Comparison of ENCODE assay signal across 18 cellular contexts in genomic region chr11:65790104-65790901, GRCh38. TPM values are rescaled to one million over a fixed set of nuclear protein-coding genes. Genes with fewer than 3 reads are reported as not detected.
DNase-seq lines count a peak whose midpoint lies in the region; ATAC-seq and TF ChIP-seq lines count a peak whose summit lies in the region.
"Had no signal": no experiment of that assay in that cellular context is flagged by ENCODE, and none has a peak within 500 bp of the region (broad histone marks: within the 10 kb centered on the region; RNA-seq: fewer than 3 reads in every experiment).

No MANE protein-coding gene starts in this region.

- H3K9me3 ChIP-seq in PC-3 (ENCODE audit: low read length) (no peaks in the 10 kb centered on the region), trophoblast cell (ENCODE audit: insufficient read depth, low read depth, low read length) (peaks cover 7% of the 10 kb centered on the region)
- H3K9me3 ChIP-seq: ovary had no signal

- no peak overlapping the region for H2BK5ac ChIP-seq in trophoblast cell (ENCODE audit: low read depth, low read length, poor library complexity)

- no peaks in the 10 kb centered on the region for H3K9me3 Mint-ChIP-seq in endothelial cell (ENCODE audit: unreplicated experiment)
- H3K9me3 Mint-ChIP-seq in activated naive CD4-positive, alpha-beta T cell treated with anti-CD3 and anti-CD28 coated beads for 36 hours, result no peaks in the 10 kb centered on the region

- no peak overlapping the region for H3K4me3 Mint-ChIP-seq in endothelial cell (ENCODE audit: unreplicated experiment)
- no peak overlapping the region for H3K4me3 Mint-ChIP-seq in activated naive CD4-positive, alpha-beta T cell treated with anti-CD3 and anti-CD28 coated beads for 36 hours

- WGBS in trophoblast cell (ENCODE audit: extremely low coverage, insufficient coverage, insufficient read length), result no CpG with 5 or more reads among the region's 13 CpGs

- peaks cover 13% of the 10 kb centered on the region for H3K27me3 Mint-ChIP-seq in endothelial cell (ENCODE audit: unreplicated experiment)
- H3K27me3 Mint-ChIP-seq in activated naive CD4-positive, alpha-beta T cell treated with anti-CD3 and anti-CD28 coated beads for 36 hours (ENCODE audit: low read depth), result peaks cover 38% of the 10 kb centered on the region

- no peak overlapping the region for H4K8ac ChIP-seq in trophoblast cell (ENCODE audit: low read depth, low read length)

- no peak overlapping the region for H2AFZ ChIP-seq in PC-3 (ENCODE audit: low read length)
- H2AFZ ChIP-seq in trophoblast cell (ENCODE audit: insufficient read depth, low read length, poor library complexity), result no peak overlapping the region

- peaks cover 20% of the 10 kb centered on the region for H3K79me1 ChIP-seq in trophoblast cell (ENCODE audit: low read length)

- H3K79me2 ChIP-seq in PC-3 (ENCODE audit: low read length) (peaks cover 48% of the 10 kb centered on the region), trophoblast cell (ENCODE audit: control insufficient read depth, insufficient read depth, low read length, poor library complexity) (peaks cover 19% of the 10 kb centered on the region)

- H2BK12ac ChIP-seq in trophoblast cell (ENCODE audit: low read length), result no peak overlapping the region

- no peak overlapping the region for H3K18ac ChIP-seq in trophoblast cell (ENCODE audit: low read length)

- H3K9ac ChIP-seq in PC-3 (ENCODE audit: low read length) (no peak overlapping the region), trophoblast cell (ENCODE audit: low read length) (no peak overlapping the region)

- H2AK5ac ChIP-seq in trophoblast cell (ENCODE audit: low read length), result no peak overlapping the region

- peaks cover 71% of the 10 kb centered on the region for H3K4me1 ChIP-seq in PC-3 (ENCODE audit: insufficient read depth, low read length)
- peaks cover 17 to 35% of the 10 kb centered on the region in 2 experiments for H3K4me1 ChIP-seq in trophoblast cell (ENCODE audit: control insufficient read depth in 1 of 2, insufficient read depth in 2 of 2, low read length in 2 of 2)

- H3F3A ChIP-seq in PC-3 (ENCODE audit: low read length, unreplicated experiment), result no peaks in the 10 kb centered on the region

- H3K27me3 ChIP-seq in PC-3 (ENCODE audit: low read length), result no peaks in the 10 kb centered on the region; the same call in 1 of the 2 replicates
- H3K27me3 ChIP-seq in trophoblast cell (ENCODE audit: insufficient read depth, low read length), result peaks cover 15% of the 10 kb centered on the region

- BruUV-seq in PC-3 (replicated peaks; lab: Mats Ljungman, UMichigan), result no TSS peak

- no peak overlapping the region for H4K12ac ChIP-seq in trophoblast cell (ENCODE audit: low read depth, low read length)

- no peaks in the 10 kb centered on the region for H3K9me2 ChIP-seq in PC-3 (replicated peaks; ENCODE audit: low read length)

- no peak overlapping the region for H4K91ac ChIP-seq in trophoblast cell (ENCODE audit: low read depth, low read length)

- H3K14ac ChIP-seq in trophoblast cell (ENCODE audit: low read length), result no peak overlapping the region

- H3K4me3 ChIP-seq in PC-3 (ENCODE audit: low read length) (no peak overlapping the region), trophoblast cell (ENCODE audit: low read depth, low read length) (no peak overlapping the region)
- H3K4me3 ChIP-seq: ovary had no signal

- peaks cover 10% of the 10 kb centered on the region; the same call in 1 of the 2 replicates for H3K36me3 ChIP-seq in PC-3 (ENCODE audit: low read depth, low read length)
- peaks cover 28 to 31% of the 10 kb centered on the region in 2 experiments for H3K36me3 ChIP-seq in trophoblast cell (ENCODE audit: control insufficient read depth in 1 of 2, insufficient read depth in 2 of 2, low read length in 2 of 2)
- H3K36me3 ChIP-seq: ovary had no signal

- peak overlapping the region; percentile 48 for H3K27ac Mint-ChIP-seq in endothelial cell (ENCODE audit: unreplicated experiment)
- no peak overlapping the region for H3K27ac Mint-ChIP-seq in activated naive CD4-positive, alpha-beta T cell treated with anti-CD3 and anti-CD28 coated beads for 36 hours

- H3K4ac ChIP-seq in trophoblast cell (ENCODE audit: low read depth, low read length), result peak overlapping the region; percentile 0

- intact Hi-C loops in PC-3 (cut with micrococcal nuclease), result no loop called here
- intact Hi-C loops in activated naive CD4-positive, alpha-beta T cell treated with anti-CD3 and anti-CD28 coated beads for 36 hours (cut with micrococcal nuclease), result no loop called here

- no peak for DNase-seq in PC-3
- DNase-seq in endothelial cell (ENCODE audit: low spot score), result no peak
- DNase-seq in trophoblast cell, result no peak
- DNase-seq in NCI-H2227 (lab: John Stamatoyannopoulos, UW; ENCODE audit: unreplicated experiment), result no peak
- no peak for DNase-seq in activated naive CD4-positive, alpha-beta T cell treated with anti-CD3 and anti-CD28 coated beads for 36 hours
- DNase-seq: activated CD8-positive, alpha-beta memory T cell treated with anti-CD3 and anti-CD28 coated beads for 24 hours; amniotic stem cell; central memory CD4-positive, alpha-beta T cell; left ventricle myocardium superior; NCI-H2171; NCI-H82; ovary; stimulated activated CD4-positive, alpha-beta T cell treated with anti-CD3 and anti-CD28 coated beads, Interleukin-4, amount 100 ng/mL, for 24 hours had no signal

- H3K4me2 ChIP-seq in PC-3 (ENCODE audit: low read length), result peak overlapping the region; percentile 27
- no peak overlapping the region for H3K4me2 ChIP-seq in trophoblast cell (ENCODE audit: low read length)

- POLR2A ChIA-PET in PC-3 (lab: Charles Lee; ENCODE audit: unreplicated experiment), result no interaction called here

- ATAC-seq in PC-3 (no peak), HG02938 (IDR thresholded peaks at IDR 0.05; ENCODE audit: unreplicated experiment) (no peak), HG03565 (IDR thresholded peaks at IDR 0.05; ENCODE audit: unreplicated experiment) (no peak)
- ATAC-seq: left ventricle myocardium superior had no signal

- H3K27ac ChIP-seq in C4-2B, result peak overlapping the region; percentile 37; the same call in 1 of the 2 replicates
- H3K27ac ChIP-seq in PC-3 (ENCODE audit: low read length), result no peak overlapping the region
- H3K27ac ChIP-seq in trophoblast cell (ENCODE audit: low read depth, low read length), result no peak overlapping the region
- H3K27ac ChIP-seq: ovary had no signal

- H3K4me1 Mint-ChIP-seq in endothelial cell (ENCODE audit: unreplicated experiment), result no peaks in the 10 kb centered on the region
- H3K4me1 Mint-ChIP-seq in activated naive CD4-positive, alpha-beta T cell treated with anti-CD3 and anti-CD28 coated beads for 36 hours (ENCODE audit: low read depth), result peaks cover 16% of the 10 kb centered on the region

- CTCF ChIA-PET in PC-3 (lab: Charles Lee), result interaction anchor here (0.5 to 3.2 kb wide), 3 partner anchors 10 to 26 kb away, joined by 4 to 17 read pairs (median 4); partner anchors contain the start of gene AP5B1
- CTCF ChIA-PET in activated naive CD4-positive, alpha-beta T cell treated with anti-CD3 and anti-CD28 coated beads for 36 hours (lab: Charles Lee), result interaction anchor here (0.5 to 3.6 kb wide), 2 partner anchors 10 to 95 kb away, joined by 3 to 33 read pairs; partner anchors contain the start of gene AP5B1

- H3K23ac ChIP-seq in trophoblast cell (ENCODE audit: low read length), result no peak overlapping the region

- peaks cover 29% of the 10 kb centered on the region; the same call in 1 of the 2 replicates for H4K20me1 ChIP-seq in PC-3 (ENCODE audit: low read length)

- TF ChIP-seq CTCF in C4-2B (conservative IDR thresholded peaks at IDR 0.05) (no peak), PC-3 (conservative IDR thresholded peaks at IDR 0.05; ENCODE audit: low read depth, low read length) (no peak), endothelial cell (IDR thresholded peaks at IDR 0.05; ENCODE audit: unreplicated experiment) (no peak)

- H2BK120ac ChIP-seq in trophoblast cell (ENCODE audit: insufficient read depth, low read length, poor library complexity), result no peak overlapping the region

- peaks cover 4% of the 10 kb centered on the region for H3K36me3 Mint-ChIP-seq in endothelial cell (ENCODE audit: low read depth, unreplicated experiment)
- H3K36me3 Mint-ChIP-seq in activated naive CD4-positive, alpha-beta T cell treated with anti-CD3 and anti-CD28 coated beads for 36 hours (ENCODE audit: low read depth), result no peaks in the 10 kb centered on the region

RNA-seq across cellular contexts. Expression of gene OVOL1, which starts 3.4 kb away (rescaled TPM):
- total RNA-seq in PC-3 (2014; rRNA removed) (17.1 and 18.1 TPM in 2 replicates), endothelial cell (ENCODE audit: unreplicated experiment) (not detected)
- polyA plus RNA-seq in trophoblast cell (2013), result 74.8 and 82.7 TPM in 2 replicates
- total RNA-seq in activated naive CD4-positive, alpha-beta T cell treated with anti-CD3 and anti-CD28 coated beads for 36 hours, result not detected
- total RNA-seq: left ventricle myocardium superior, RPMI7951, skeletal muscle tissue had no signal
- polyA plus RNA-seq: ovary had no signal

RNA-seq across cellular contexts. Expression of gene AP5B1, which starts 9.5 kb away (rescaled TPM):
- 24.2 and 31.4 TPM in 2 replicates for total RNA-seq in PC-3 (2014; rRNA removed)
- 3.4 TPM for total RNA-seq in endothelial cell (ENCODE audit: unreplicated experiment)
- polyA plus RNA-seq in trophoblast cell (2013), result 13.5 and 14.6 TPM in 2 replicates
- 1 to 10 TPM; 6.2 to 6.3 TPM for total RNA-seq in activated naive CD4-positive, alpha-beta T cell treated with anti-CD3 and anti-CD28 coated beads for 36 hours

RNA-seq across cellular contexts. Expression of gene SNX32, which starts 43.5 kb away (rescaled TPM):
- total RNA-seq in PC-3 (2014; rRNA removed) (not detected in 2 replicates), endothelial cell (ENCODE audit: unreplicated experiment) (1.2 TPM)
- 0.22 and 0.27 TPM in 2 replicates for polyA plus RNA-seq in trophoblast cell (2013)
- total RNA-seq in activated naive CD4-positive, alpha-beta T cell treated with anti-CD3 and anti-CD28 coated beads for 36 hours, result 1 to 10 TPM; 1.5 to 2.0 TPM
- total RNA-seq: left ventricle myocardium superior, RPMI7951 had no signal

Comparison
In these comparisons a context has a peak if more than half of its experiments do, and no peak if none do; other contexts are left out.
1. RNA of gene OVOL1, which starts 3.4 kb away (total RNA-seq): 17.1 to 18.1 TPM in PC-3; not detected in endothelial cell (single experiment) and not detected in activated naive CD4-positive, alpha-beta T cell treated with anti-CD3 and anti-CD28 coated beads for 36 hours; every median in the first group is over 10 times any median in the second.